Comparison of ENCODE assay signal across 8 cellular contexts in the genomic region with DNA sequence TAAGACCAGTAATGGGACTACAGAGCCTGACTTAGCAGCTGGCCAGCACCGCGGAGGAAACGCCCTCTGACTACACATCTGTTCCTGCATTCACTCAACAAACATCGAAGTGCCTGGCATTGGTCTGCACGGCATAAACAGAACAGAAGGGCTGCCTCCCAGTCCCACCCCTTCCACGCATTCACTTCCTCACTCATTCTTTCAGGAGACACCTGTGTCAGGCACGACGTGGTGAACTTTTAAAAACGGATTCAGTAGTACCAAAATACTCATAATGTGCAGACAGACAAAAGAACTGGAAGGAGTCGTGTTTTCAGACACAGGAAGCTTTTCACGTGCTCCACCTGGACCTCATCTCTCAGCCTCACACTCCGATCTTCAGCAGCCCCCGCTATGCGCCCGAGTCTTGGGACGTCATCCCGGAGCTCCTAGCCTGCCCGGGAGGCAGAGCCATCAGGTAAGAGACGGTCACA.
DNase-seq lines count a peak whose midpoint lies in the region; ATAC-seq and TF ChIP-seq lines count a peak whose summit lies in the region.

No MANE protein-coding gene starts in this region.

- in situ Hi-C loops in brain microvascular endothelial cell (cut with HindIII; ENCODE audit: low pct_ligation_motif_present, low sequenced_read_pairs) = no loop called here

- ATAC-seq in GM19438 (IDR thresholded peaks at IDR 0.05; ENCODE audit: low read depth, unreplicated experiment) (peak; percentile 79), HG03457 (IDR thresholded peaks at IDR 0.05; ENCODE audit: unreplicated experiment) (peak; percentile 84)

- H3K79me2 ChIP-seq in DOHH2 (ENCODE audit: control insufficient read depth, low read length) = peaks cover 18% of the 10 kb centered on the region
- no peaks in the 10 kb centered on the region for H3K79me2 ChIP-seq in osteoblast (ENCODE audit: insufficient read depth, low read length)

- H3K27me3 ChIP-seq in DOHH2 (ENCODE audit: control insufficient read depth, low read length) (no peaks in the 10 kb centered on the region), brain microvascular endothelial cell (replicated peaks) (no peaks in the 10 kb centered on the region), osteoblast (ENCODE audit: insufficient read depth, low read length) (no peaks in the 10 kb centered on the region), dorsolateral prefrontal cortex (no peaks in the 10 kb centered on the region)

- intact Hi-C loops in dorsolateral prefrontal cortex (cut with DNase I) = no loop called here

- H3K4me3 ChIP-seq in DOHH2 (ENCODE audit: low read length) (peak overlapping the region; percentile 61), brain microvascular endothelial cell (ENCODE audit: low read depth, low read length) (no peak overlapping the region), osteoblast (ENCODE audit: insufficient read depth, low read length) (no peak overlapping the region), dorsolateral prefrontal cortex (peak overlapping the region in 19 of 59 donors; percentile 0 to 44 (median 22))

- H3F3A ChIP-seq in DOHH2 (ENCODE audit: control insufficient read depth, insufficient read depth) = peaks cover 21% of the 10 kb centered on the region

- no peaks in the 10 kb centered on the region for H4K20me1 ChIP-seq in DOHH2 (ENCODE audit: control insufficient read depth, insufficient read depth, low read depth, low read length)
- no peaks in the 10 kb centered on the region for H4K20me1 ChIP-seq in osteoblast (ENCODE audit: insufficient read depth, low read length)

- H3K36me3 ChIP-seq in DOHH2 (ENCODE audit: control insufficient read depth, low read length) (no peaks in the 10 kb centered on the region), brain microvascular endothelial cell (replicated peaks) (no peaks in the 10 kb centered on the region), osteoblast (ENCODE audit: insufficient read depth, low read length) (no peaks in the 10 kb centered on the region)

- no peak overlapping the region for H2AFZ ChIP-seq in osteoblast (ENCODE audit: low read length)

- peak overlapping the region; percentile 75 for H3K4me2 ChIP-seq in DOHH2 (ENCODE audit: low read length)
- H3K4me2 ChIP-seq in osteoblast (ENCODE audit: insufficient read depth, low read length) = peak overlapping the region; percentile 29

- no peaks in the 10 kb centered on the region for H3K9me3 ChIP-seq in DOHH2 (ENCODE audit: control insufficient read depth, insufficient read depth, low read length)
- H3K9me3 ChIP-seq in osteoblast (ENCODE audit: low read depth, low read length) = no peaks in the 10 kb centered on the region

- H3K27ac ChIP-seq in DOHH2 (ENCODE audit: low read depth, low read length) = peak overlapping the region; percentile 83
- no peak overlapping the region for H3K27ac ChIP-seq in brain microvascular endothelial cell
- H3K27ac ChIP-seq in osteoblast (ENCODE audit: low read depth, low read length) = no peak overlapping the region
- H3K27ac ChIP-seq in dorsolateral prefrontal cortex = peak overlapping the region in 20 of 59 donors; percentile 2 to 79 (median 32)

- DNase-seq in brain microvascular endothelial cell = peak; percentile 33
- DNase-seq in osteoblast (ENCODE audit: insufficient read length, low spot score, missing footprints) = peak; percentile 69
- no peak for DNase-seq in dorsolateral prefrontal cortex
- no peak for DNase-seq in NCI-H146 (lab: John Stamatoyannopoulos, UW)
- no peak for DNase-seq in HCEC 1CT

- H3K9me2 ChIP-seq in DOHH2 (replicated peaks; ENCODE audit: control insufficient read depth, low read length) = no peaks in the 10 kb centered on the region

- H3K4me1 ChIP-seq in DOHH2 (ENCODE audit: control insufficient read depth, low read length) = peaks cover 70% of the 10 kb centered on the region
- peaks cover 30% of the 10 kb centered on the region for H3K4me1 ChIP-seq in osteoblast (ENCODE audit: insufficient read depth, low read length)

- TF ChIP-seq CTCF in DOHH2 (IDR thresholded peaks at IDR 0.05; ENCODE audit: low read depth, low read length, poor library complexity, severe bottlenecking) (no peak), brain microvascular endothelial cell (IDR thresholded peaks at IDR 0.05; ENCODE audit: low read depth, low read length, missing control alignments) (no peak), osteoblast (IDR thresholded peaks at IDR 0.05; ENCODE audit: extremely low read depth, low read depth, low read length) (no peak), dorsolateral prefrontal cortex (IDR thresholded peaks at IDR 0.05 in 54 of 56, conservative IDR thresholded peaks at IDR 0.05 in 2 of 56; ENCODE audit: low read depth in 1 of 56, partially characterized antibody in 56 of 56) (no peak)

Comparison
In these comparisons a context has a peak if more than half of its experiments do, and no peak if none do; other contexts are left out.
1. DNase-seq: peak in brain microvascular endothelial cell (single experiment) and osteoblast (single experiment); none in dorsolateral prefrontal cortex (0 of 10), NCI-H146 (single experiment) and HCEC 1CT (single experiment).